ENCODE assay signal across 1 cellular context in the genomic region with DNA sequence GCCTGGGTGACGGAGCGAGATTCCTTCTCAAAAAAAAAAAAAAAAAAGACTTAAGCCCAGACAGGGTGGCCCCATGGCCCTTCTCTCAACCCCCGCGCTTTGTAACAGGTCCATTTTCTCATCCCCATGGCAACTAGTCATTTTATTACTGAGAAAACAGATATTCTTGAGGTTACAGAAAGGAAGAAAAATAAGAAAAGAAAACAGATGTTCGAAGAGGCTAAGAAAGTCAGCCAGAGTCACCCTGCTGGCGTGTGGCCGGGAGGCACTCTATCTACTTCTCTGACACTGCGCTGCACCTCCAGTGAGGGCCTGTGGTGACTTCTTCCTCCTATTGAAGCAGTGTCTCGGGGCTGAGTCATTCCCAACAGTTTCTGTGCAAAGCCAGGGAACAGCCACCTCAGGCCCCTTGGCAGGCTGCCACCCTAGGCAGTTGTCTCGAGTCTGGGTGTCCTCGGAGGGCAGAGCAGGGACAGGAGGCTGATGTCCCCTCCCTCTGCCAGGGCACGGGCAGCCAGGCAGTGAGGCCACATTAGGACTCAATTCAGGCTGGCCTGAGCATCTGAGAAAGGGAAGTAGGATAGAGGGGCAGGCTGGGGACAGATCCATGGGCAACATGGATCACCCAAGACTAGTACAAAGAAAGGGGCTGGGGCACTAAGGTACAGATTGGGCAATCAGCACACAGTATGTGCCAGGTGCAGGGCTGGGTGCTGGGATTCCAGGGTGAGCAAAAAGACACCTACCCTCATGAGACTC.
TF ChIP-seq lines count a peak whose summit lies in the region.

No MANE protein-coding gene starts in this region.

TF ChIP-seq in A549, 52 proteins besides CTCF, POLR2A, EP300 and RAD21 (continued from another document):
- peak; percentile 41; the same call in 1 of the 2 replicates for TF ChIP-seq FOSL2 (IDR thresholded peaks at IDR 0.05)
- peak; percentile 68 for TF ChIP-seq FOSL2 (CRISPR knock-in tag; IDR thresholded peaks at IDR 0.05)
- no peak for TF ChIP-seq RFX5 (IDR thresholded peaks at IDR 0.05)
- TF ChIP-seq, protein P1, sequence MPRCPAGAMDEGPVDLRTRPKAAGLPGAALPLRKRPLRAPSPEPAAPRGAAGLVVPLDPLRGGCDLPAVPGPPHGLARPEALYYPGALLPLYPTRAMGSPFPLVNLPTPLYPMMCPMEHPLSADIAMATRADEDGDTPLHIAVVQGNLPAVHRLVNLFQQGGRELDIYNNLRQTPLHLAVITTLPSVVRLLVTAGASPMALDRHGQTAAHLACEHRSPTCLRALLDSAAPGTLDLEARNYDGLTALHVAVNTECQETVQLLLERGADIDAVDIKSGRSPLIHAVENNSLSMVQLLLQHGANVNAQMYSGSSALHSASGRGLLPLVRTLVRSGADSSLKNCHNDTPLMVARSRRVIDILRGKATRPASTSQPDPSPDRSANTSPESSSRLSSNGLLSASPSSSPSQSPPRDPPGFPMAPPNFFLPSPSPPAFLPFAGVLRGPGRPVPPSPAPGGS (IDR thresholded peaks at IDR 0.05): no peak
- TF ChIP-seq, protein P2, sequence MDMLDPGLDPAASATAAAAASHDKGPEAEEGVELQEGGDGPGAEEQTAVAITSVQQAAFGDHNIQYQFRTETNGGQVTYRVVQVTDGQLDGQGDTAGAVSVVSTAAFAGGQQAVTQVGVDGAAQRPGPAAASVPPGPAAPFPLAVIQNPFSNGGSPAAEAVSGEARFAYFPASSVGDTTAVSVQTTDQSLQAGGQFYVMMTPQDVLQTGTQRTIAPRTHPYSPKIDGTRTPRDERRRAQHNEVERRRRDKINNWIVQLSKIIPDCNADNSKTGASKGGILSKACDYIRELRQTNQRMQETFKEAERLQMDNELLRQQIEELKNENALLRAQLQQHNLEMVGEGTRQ (IDR thresholded peaks at IDR 0.05): no peak
- TF ChIP-seq, protein P3, sequence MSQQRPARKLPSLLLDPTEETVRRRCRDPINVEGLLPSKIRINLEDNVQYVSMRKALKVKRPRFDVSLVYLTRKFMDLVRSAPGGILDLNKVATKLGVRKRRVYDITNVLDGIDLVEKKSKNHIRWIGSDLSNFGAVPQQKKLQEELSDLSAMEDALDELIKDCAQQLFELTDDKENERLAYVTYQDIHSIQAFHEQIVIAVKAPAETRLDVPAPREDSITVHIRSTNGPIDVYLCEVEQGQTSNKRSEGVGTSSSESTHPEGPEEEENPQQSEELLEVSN (IDR thresholded peaks at IDR 0.05; ENCODE audit: borderline replicate concordance, low read depth): no peak
- no peak for TF ChIP-seq ESRRA (IDR thresholded peaks at IDR 0.05; ENCODE audit: borderline replicate concordance, low read length)
- no peak for TF ChIP-seq NR3C1 (IDR thresholded peaks at IDR 0.05)
- no peak for TF ChIP-seq EHF (CRISPR knock-in tag; IDR thresholded peaks at IDR 0.05)
- no peak for TF ChIP-seq MYC (IDR thresholded peaks at IDR 0.05; ENCODE audit: borderline replicate concordance, low read length)
- TF ChIP-seq ZNF302 (CRISPR knock-in tag; IDR thresholded peaks at IDR 0.05): no peak
- TF ChIP-seq JUN (IDR thresholded peaks at IDR 0.05): peak in 1 of 2 experiments; percentile 53; a peak in 2 of 5 replicates
- TF ChIP-seq, protein P4, sequence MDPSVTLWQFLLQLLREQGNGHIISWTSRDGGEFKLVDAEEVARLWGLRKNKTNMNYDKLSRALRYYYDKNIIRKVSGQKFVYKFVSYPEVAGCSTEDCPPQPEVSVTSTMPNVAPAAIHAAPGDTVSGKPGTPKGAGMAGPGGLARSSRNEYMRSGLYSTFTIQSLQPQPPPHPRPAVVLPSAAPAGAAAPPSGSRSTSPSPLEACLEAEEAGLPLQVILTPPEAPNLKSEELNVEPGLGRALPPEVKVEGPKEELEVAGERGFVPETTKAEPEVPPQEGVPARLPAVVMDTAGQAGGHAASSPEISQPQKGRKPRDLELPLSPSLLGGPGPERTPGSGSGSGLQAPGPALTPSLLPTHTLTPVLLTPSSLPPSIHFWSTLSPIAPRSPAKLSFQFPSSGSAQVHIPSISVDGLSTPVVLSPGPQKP (IDR thresholded peaks at IDR 0.05; ENCODE audit: low read depth, low read length): no peak
- TF ChIP-seq CEBPB (IDR thresholded peaks at IDR 0.05): peak; percentile 18 to 66; a peak in 2 of 4 replicates
